ENCODE assay signal across 21 cellular contexts in genomic region chr6:74068945-74069570, GRCh38.
DNase-seq lines count a peak whose midpoint lies in the region; TF ChIP-seq lines count a peak whose summit lies in the region.
"Had no signal": no experiment of that assay in that cellular context is flagged by ENCODE, and none has a peak within 500 bp of the region (broad histone marks: within the 10 kb centered on the region; RNA-seq: fewer than 3 reads in every experiment).

No MANE protein-coding gene starts in this region.

- H3K14ac ChIP-seq in neuronal stem cell (ENCODE audit: low read length), result no peak overlapping the region

- H2BK120ac ChIP-seq in neuronal stem cell (ENCODE audit: low read depth, low read length), result no peak overlapping the region

- no peaks in the 10 kb centered on the region for H3K79me1 ChIP-seq in neuronal stem cell (ENCODE audit: low read depth, low read length)

- TF ChIP-seq CTCF in BJ (IDR thresholded peaks at IDR 0.05; ENCODE audit: insufficient read depth, low read depth, low read length) (no peak), chondrocyte (IDR thresholded peaks at IDR 0.05) (no peak), sigmoid colon (IDR thresholded peaks at IDR 0.05) (no peak)

- TF ChIP-seq POLR2A in sigmoid colon (IDR thresholded peaks at IDR 0.05), result no peak

- H3K4me2 ChIP-seq in neuronal stem cell (ENCODE audit: insufficient read depth, low read length, poor library complexity, severe bottlenecking), result no peak overlapping the region
- H3K4me2 ChIP-seq: BLaER1 had no signal

- no peak overlapping the region for H4K8ac ChIP-seq in neuronal stem cell (ENCODE audit: low read depth, low read length)

- H2BK12ac ChIP-seq in neuronal stem cell (ENCODE audit: low read length), result no peak overlapping the region

- DNase-seq in BJ (ENCODE audit: low read depth), result peak; percentile 46
- DNase-seq in HT1080 (ENCODE audit: low read depth), result peak; percentile 26
- DNase-seq in chondrocyte (ENCODE audit: low spot score), result no peak
- no peak for DNase-seq in neuronal stem cell (ENCODE audit: low spot score)
- no peak for DNase-seq in sigmoid colon
- DNase-seq in stimulated activated CD4-positive, alpha-beta T cell treated with anti-CD3 and anti-CD28 coated beads, Interleukin-2, amount 100 ng/mL, for 24 hours, result no peak
- no peak for DNase-seq in mesenteric fat pad (ENCODE audit: low spot score)
- no peak for DNase-seq in activated CD4-positive, alpha-beta T cell treated with anti-CD3 and anti-CD28 coated beads for 1 hour
- DNase-seq: activated CD4-positive, alpha-beta T cell treated with anti-CD3 and anti-CD28 coated beads, Interleukin-2, amount 50 U/mL, for 48 hours; activated naive CD4-positive, alpha-beta T cell; GDM1; head of caudate nucleus; lower lobe of right lung; MM.1S; NCI-H1694 treated with DMSO at 0.1 percent for 48 hours; Right ventricle myocardium superior; stimulated activated CD4-positive, alpha-beta T cell treated with anti-CD3 and anti-CD28 coated beads, Interleukin-4, amount 100 ng/mL, for 1 hour; T-helper 1 cell had no signal

- intact Hi-C loops in sigmoid colon (cut with DNase I), result no loop called here

- H3K36me3 ChIP-seq in BJ (ENCODE audit: control insufficient read depth, insufficient read depth, low read length) (no peaks in the 10 kb centered on the region), neuronal stem cell (replicated peaks in 1 of 2; ENCODE audit: control insufficient read depth in 2 of 2, insufficient read depth in 2 of 2, low read length in 2 of 2) (no peaks in the 10 kb centered on the region), sigmoid colon (no peaks in the 10 kb centered on the region)
- H3K36me3 ChIP-seq: BLaER1, lower lobe of right lung, suprapubic skin had no signal

- H3K4me1 ChIP-seq in neuronal stem cell (ENCODE audit: control insufficient read depth in 2 of 2, insufficient read depth in 1 of 2, low read depth in 1 of 2, low read length in 2 of 2) (no peaks in the 10 kb centered on the region), sigmoid colon (peaks cover 0 to 6% (median 4%) of the 10 kb centered on the region in 4 donors)
- H3K4me1 ChIP-seq: BLaER1, lower lobe of right lung, suprapubic skin had no signal

- no peaks in the 10 kb centered on the region for H3K27me3 Mint-ChIP-seq in chondrocyte (ENCODE audit: low read depth)

- H3K9me3 ChIP-seq in neuronal stem cell (replicated peaks in 1 of 2; ENCODE audit: control insufficient read depth in 2 of 2, insufficient read depth in 1 of 2, low read depth in 1 of 2, low read length in 2 of 2) (no peaks in the 10 kb centered on the region), sigmoid colon (no peaks in the 10 kb centered on the region)
- H3K9me3 ChIP-seq: BLaER1, lower lobe of right lung, suprapubic skin had no signal

- H3K27me3 ChIP-seq in BJ (ENCODE audit: control insufficient read depth, insufficient read depth, low read length) (no peaks in the 10 kb centered on the region), neuronal stem cell (ENCODE audit: control insufficient read depth in 3 of 3, insufficient read depth in 3 of 3, low read depth in 1 of 3, low read length in 3 of 3) (no peaks in the 10 kb centered on the region), sigmoid colon (no peaks in the 10 kb centered on the region)
- H3K27me3 ChIP-seq: BLaER1, suprapubic skin had no signal

- no peak overlapping the region for H2AK5ac ChIP-seq in neuronal stem cell (ENCODE audit: low read depth, low read length)

- no peak overlapping the region for H3K4ac ChIP-seq in neuronal stem cell (ENCODE audit: low read length)

- no peak overlapping the region for H2AFZ ChIP-seq in neuronal stem cell (ENCODE audit: low read length)

- no peak overlapping the region for H2BK15ac ChIP-seq in neuronal stem cell (ENCODE audit: low read length)

- WGBS in neuronal stem cell (ENCODE audit: extremely low coverage in 2 of 2, insufficient read length in 2 of 2, insufficient replicate concordance in 1 of 2), 2 donors, result no CpG with 5 or more reads among the region's 4 CpGs
- WGBS in sigmoid colon, 2 donors, result 76 to 78% methylated on average over 4 of the region's 4 CpGs

- H3K27ac ChIP-seq in neuronal stem cell (replicated peaks; ENCODE audit: low read length), result no peak overlapping the region
- H3K27ac ChIP-seq in sigmoid colon, result no peak overlapping the region
- H3K27ac ChIP-seq: BLaER1, lower lobe of right lung, suprapubic skin had no signal

- H3K36me3 Mint-ChIP-seq in chondrocyte (ENCODE audit: low read depth), result no peaks in the 10 kb centered on the region

- peak overlapping the region; percentile 12 for H3K9ac ChIP-seq in neuronal stem cell (ENCODE audit: low read depth, low read length, poor library complexity)
- H3K9ac ChIP-seq: BLaER1 had no signal

- H4K91ac ChIP-seq in neuronal stem cell (ENCODE audit: low read depth, low read length, poor library complexity), result no peak overlapping the region

- no peak overlapping the region for H3K18ac ChIP-seq in neuronal stem cell (ENCODE audit: low read length)

- POLR2A ChIA-PET in BJ (lab: Charles Lee), result no interaction called here

- no peak overlapping the region for H3K4me3 Mint-ChIP-seq in chondrocyte (ENCODE audit: unreplicated experiment)
- H3K4me3 Mint-ChIP-seq: dendritic cell treated with granulocyte-macrophage colony-stimulating factor and Interleukin-4, amounts not matched to agents 40 ng/mL and 50 ng/mL, for 4 days had no signal

- H3K4me1 Mint-ChIP-seq in chondrocyte (ENCODE audit: low read depth), result peaks cover 24% of the 10 kb centered on the region

- peak overlapping the region; percentile 73 for H3K27ac Mint-ChIP-seq in chondrocyte (ENCODE audit: unreplicated experiment)
- H3K27ac Mint-ChIP-seq: dendritic cell treated with granulocyte-macrophage colony-stimulating factor and Interleukin-4, amounts not matched to agents 40 ng/mL and 50 ng/mL, for 4 days had no signal

- CTCF ChIA-PET in BJ (lab: Yijun Ruan, JAX), result interaction anchor here (0.6 to 2.0 kb wide), 4 partner anchors 20 to 1141 kb away, joined by 3 to 9 read pairs (median 3); no protein-coding TSS in a partner anchor

- H3K9me3 Mint-ChIP-seq in chondrocyte (ENCODE audit: low read depth), result peaks cover 4% of the 10 kb centered on the region
- H3K9me3 Mint-ChIP-seq: dendritic cell treated with granulocyte-macrophage colony-stimulating factor and Interleukin-4, amounts not matched to agents 40 ng/mL and 50 ng/mL, for 4 days had no signal

- TF ChIP-seq EP300 in sigmoid colon (IDR thresholded peaks at IDR 0.05), result no peak

- H3K23ac ChIP-seq in neuronal stem cell (ENCODE audit: low read depth, low read length, poor library complexity), result no peak overlapping the region

- H3K4me3 ChIP-seq in BJ (ENCODE audit: low read depth, low read length) (no peak overlapping the region), neuronal stem cell (ENCODE audit: low read length in 2 of 2) (no peak overlapping the region), sigmoid colon (no peak overlapping the region)
- H3K4me3 ChIP-seq: BLaER1, lower lobe of right lung, suprapubic skin had no signal

- no peak overlapping the region for H2BK5ac ChIP-seq in neuronal stem cell (ENCODE audit: low read length)

Comparison
In these comparisons a context has a peak if more than half of its experiments do, and no peak if none do; other contexts are left out.
1. DNase-seq: peak in BJ (single experiment) and HT1080 (single experiment); none in chondrocyte (single experiment), neuronal stem cell (single experiment), sigmoid colon (single experiment), stimulated activated CD4-positive, alpha-beta T cell treated with anti-CD3 and anti-CD28 coated beads, Interleukin-2, amount 100 ng/mL, for 24 hours (0 of 2), mesenteric fat pad (single experiment) and activated CD4-positive, alpha-beta T cell treated with anti-CD3 and anti-CD28 coated beads for 1 hour (single experiment).